12 cellular contexts compared by ENCODE assay signal in the genomic region with DNA sequence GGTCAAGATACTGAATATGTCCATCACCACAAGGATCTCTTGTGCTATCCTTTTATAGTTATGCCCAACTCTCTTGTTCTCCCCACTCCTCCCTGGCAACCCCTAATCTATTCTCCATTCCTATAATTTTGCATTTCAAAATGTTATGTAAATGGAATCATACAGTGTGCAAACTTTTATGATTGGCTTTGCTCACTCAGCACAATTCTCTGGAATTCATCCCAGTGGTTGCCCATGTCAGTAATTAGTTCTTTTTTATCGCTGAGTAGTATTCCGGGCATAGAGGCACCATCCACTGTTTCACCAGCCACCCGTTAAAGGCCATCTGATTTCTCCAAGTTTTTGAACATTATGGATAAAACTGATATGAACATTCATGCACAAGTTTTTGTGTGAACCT. TPM values are rescaled to one million over a fixed set of nuclear protein-coding genes. Genes with fewer than 3 reads are reported as not detected.
"Had no signal": no experiment of that assay in that cellular context is flagged by ENCODE, and none has a peak within 500 bp of the region (broad histone marks: within the 10 kb centered on the region; RNA-seq: fewer than 3 reads in every experiment).

No MANE protein-coding gene starts in this region.

- H3K36me3 ChIP-seq: HAP-1 had no signal

- H3K4me3 ChIP-seq: GM23248, GM23338, HAP-1 had no signal

- H3K9me3 ChIP-seq: HAP-1 had no signal

- DNase-seq: GM23248, GOT3, H7, H9, HCEC 1CT, HFFc6 had no signal

- ATAC-seq: GM23338, HCT116 had no signal

- H3K9ac ChIP-seq: GM23248 had no signal

- H3K4me2 ChIP-seq: GM23338 had no signal

- H2AFZ ChIP-seq: GM23248, GM23338 had no signal

- FAIRE-seq: H1, H54 had no signal

- H3K27ac ChIP-seq: GM23248 had no signal

- H3K4me1 ChIP-seq: HAP-1 had no signal

RNA-seq across cellular contexts. Expression of a gene that starts 40.4 kb away (rescaled TPM):
- total RNA-seq: H4, HFFc6 had no signal
